23 cellular contexts compared by ENCODE assay signal in the genomic region with DNA sequence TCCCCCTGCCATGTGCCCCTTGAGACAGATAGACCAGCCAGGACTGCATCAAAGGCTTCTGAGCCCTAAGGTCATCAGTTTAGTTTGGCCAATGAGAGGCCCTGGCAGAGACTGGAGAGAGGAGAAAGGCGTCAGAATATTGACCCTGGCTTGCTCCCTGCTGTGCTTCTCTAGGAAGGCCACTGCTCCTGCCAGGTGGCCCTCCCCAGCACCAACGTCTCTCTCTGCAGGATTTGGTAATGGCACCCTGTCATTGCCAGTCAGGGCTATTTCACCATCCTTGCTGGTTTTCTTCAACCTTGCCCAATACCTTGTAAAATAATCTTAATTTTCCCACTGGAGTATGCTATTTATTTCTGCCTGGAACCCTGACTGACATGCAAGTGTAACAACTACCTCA. TPM values are rescaled to one million over a fixed set of nuclear protein-coding genes. Genes with fewer than 3 reads are reported as not detected.
DNase-seq lines count a peak whose midpoint lies in the region; ATAC-seq and TF ChIP-seq lines count a peak whose summit lies in the region.
"Had no signal": no experiment of that assay in that cellular context is flagged by ENCODE, and none has a peak within 500 bp of the region (broad histone marks: within the 10 kb centered on the region; RNA-seq: fewer than 3 reads in every experiment).

No MANE protein-coding gene starts in this region.

- H2AFZ ChIP-seq in mammary epithelial cell (ENCODE audit: low read depth, low read length): no peak overlapping the region

- H3K36me3 ChIP-seq in mammary epithelial cell (ENCODE audit: insufficient read depth, low read length) (no peaks in the 10 kb centered on the region), WERI-Rb-1 (no peaks in the 10 kb centered on the region)

- H3K9ac ChIP-seq in mammary epithelial cell (ENCODE audit: insufficient read depth, low read length): no peak overlapping the region

- dilution Hi-C loops in mammary epithelial cell (cut with HindIII; ENCODE audit: low sequenced_read_pairs): no loop called here

- no peaks in the 10 kb centered on the region for H3K9me3 Mint-ChIP-seq in MCF 10A (ENCODE audit: unreplicated experiment)
- H3K9me3 Mint-ChIP-seq: activated CD4-positive, alpha-beta memory T cell treated with anti-CD3 and anti-CD28 coated beads for 36 hours; activated T-cell treated with anti-CD3 and anti-CD28 coated beads, Interleukin-2, amount 50 U/mL, for 4 hours; CD14-positive monocyte; central memory CD8-positive, alpha-beta T cell; memory B cell; naive thymus-derived CD8-positive, alpha-beta T cell; stimulated activated effector memory CD8-positive, alpha-beta T cell treated with anti-CD3 and anti-CD28 coated beads, Interleukin-12 subunit alpha, Interleukin-12 subunit beta, amount 100 ng/mL, for 72 hours had no signal

- peaks cover 11% of the 10 kb centered on the region for H3K27me3 Mint-ChIP-seq in MCF 10A (ENCODE audit: insufficient read depth, unreplicated experiment)

- H3K79me2 ChIP-seq in mammary epithelial cell (ENCODE audit: insufficient read depth, low read length): no peaks in the 10 kb centered on the region

- CTCF ChIA-PET in MCF 10A (lab: Yijun Ruan, JAX): no interaction called here
- CTCF ChIA-PET in mammary epithelial cell (lab: Charles Lee; ENCODE audit: low non-redundant PET): no interaction called here

- no peak overlapping the region for H3K4me2 ChIP-seq in mammary epithelial cell (ENCODE audit: insufficient read depth, low read depth, low read length)

- TF ChIP-seq CTCF in MCF 10A (IDR thresholded peaks at IDR 0.05; ENCODE audit: unreplicated experiment) (no peak), mammary epithelial cell (conservative IDR thresholded peaks at IDR 0.05 in 1 of 2, IDR thresholded peaks at IDR 0.05 in 1 of 2; ENCODE audit: extremely low read depth in 1 of 2, insufficient read depth in 1 of 2, low read depth in 1 of 2, low read length in 2 of 2) (no peak), WERI-Rb-1 (IDR thresholded peaks at IDR 0.05; ENCODE audit: low read depth, low read length) (no peak)

- H3K4me3 Mint-ChIP-seq in MCF 10A (ENCODE audit: unreplicated experiment): no peak overlapping the region
- H3K4me3 Mint-ChIP-seq: activated CD4-positive, alpha-beta memory T cell treated with anti-CD3 and anti-CD28 coated beads for 36 hours; activated T-cell treated with anti-CD3 and anti-CD28 coated beads, Interleukin-2, amount 50 U/mL, for 4 hours; CD14-positive monocyte; central memory CD8-positive, alpha-beta T cell; memory B cell; naive thymus-derived CD8-positive, alpha-beta T cell; stimulated activated effector memory CD8-positive, alpha-beta T cell treated with anti-CD3 and anti-CD28 coated beads, Interleukin-12 subunit alpha, Interleukin-12 subunit beta, amount 100 ng/mL, for 72 hours; T-helper 17 cell had no signal

- POLR2A ChIA-PET in MCF 10A (lab: Yijun Ruan, JAX): interaction anchor here (1.6 kb wide), 1 partner anchor 13 kb away, joined by 7 read pairs; no protein-coding TSS in a partner anchor

- H3K4me1 Mint-ChIP-seq in MCF 10A (ENCODE audit: insufficient read depth, unreplicated experiment): peaks cover 13% of the 10 kb centered on the region
- H3K4me1 Mint-ChIP-seq: central memory CD8-positive, alpha-beta T cell; naive thymus-derived CD8-positive, alpha-beta T cell; stimulated activated effector memory CD8-positive, alpha-beta T cell treated with anti-CD3 and anti-CD28 coated beads, Interleukin-12 subunit alpha, Interleukin-12 subunit beta, amount 100 ng/mL, for 72 hours; T-helper 17 cell had no signal

- no peaks in the 10 kb centered on the region for H4K20me1 ChIP-seq in mammary epithelial cell (ENCODE audit: insufficient read depth, low read length)

- peaks cover 9% of the 10 kb centered on the region for H3K4me1 ChIP-seq in mammary epithelial cell (ENCODE audit: insufficient read depth, low read length)

- no peaks in the 10 kb centered on the region for H3K9me3 ChIP-seq in mammary epithelial cell (replicated peaks; ENCODE audit: insufficient read depth, low read length)
- H3K9me3 ChIP-seq in WERI-Rb-1 (ENCODE audit: severe bottlenecking): no peaks in the 10 kb centered on the region

- H3K27me3 ChIP-seq in mammary epithelial cell (ENCODE audit: insufficient read depth, low read length) (peaks cover 5% of the 10 kb centered on the region), WERI-Rb-1 (ENCODE audit: insufficient read depth, low read depth, severe bottlenecking) (no peaks in the 10 kb centered on the region)

- H3K27ac ChIP-seq in mammary epithelial cell (ENCODE audit: insufficient read depth, low read depth, low read length): no peak overlapping the region
- H3K27ac ChIP-seq in WERI-Rb-1: no peak overlapping the region; the same call in 1 of the 2 replicates
- H3K27ac ChIP-seq: VCaP had no signal

- no peak overlapping the region for H3K4me3 ChIP-seq in mammary epithelial cell (replicated peaks in 1 of 3; ENCODE audit: insufficient read depth in 1 of 3, low read depth in 2 of 3, low read length in 3 of 3)
- H3K4me3 ChIP-seq in WERI-Rb-1 (ENCODE audit: low read depth, low read length): no peak overlapping the region

- no peak overlapping the region for H3K27ac Mint-ChIP-seq in MCF 10A (ENCODE audit: low read depth, unreplicated experiment)
- H3K27ac Mint-ChIP-seq: activated CD4-positive, alpha-beta memory T cell treated with anti-CD3 and anti-CD28 coated beads for 36 hours; CD14-positive monocyte; memory B cell; naive thymus-derived CD8-positive, alpha-beta T cell; stimulated activated effector memory CD8-positive, alpha-beta T cell treated with anti-CD3 and anti-CD28 coated beads, Interleukin-12 subunit alpha, Interleukin-12 subunit beta, amount 100 ng/mL, for 72 hours; T-helper 17 cell had no signal

- peak; percentile 95 for ATAC-seq in left lobe of liver
- ATAC-seq in HG03039 (IDR thresholded peaks at IDR 0.05; ENCODE audit: unreplicated experiment): no peak
- no peak for ATAC-seq in GM18858 (IDR thresholded peaks at IDR 0.05; ENCODE audit: unreplicated experiment)
- ATAC-seq in HG02973 (IDR thresholded peaks at IDR 0.05; ENCODE audit: unreplicated experiment): no peak
- ATAC-seq: activated T-cell treated with anti-CD3 and anti-CD28 coated beads, Interleukin-2, amount 50 U/mL, for 4 hours; naive thymus-derived CD8-positive, alpha-beta T cell; stimulated activated effector memory CD8-positive, alpha-beta T cell treated with anti-CD3 and anti-CD28 coated beads, Interleukin-12 subunit alpha, Interleukin-12 subunit beta, amount 100 ng/mL, for 72 hours; T-helper 17 cell had no signal

- BruUV-seq in MCF 10A (replicated peaks; lab: Mats Ljungman, UMichigan) (no TSS peak), mammary epithelial cell (replicated peaks; lab: Mats Ljungman, UMichigan) (no TSS peak)

- DNase-seq in MCF 10A (ENCODE audit: unreplicated experiment) (peak; percentile 72), mammary epithelial cell (no peak), NCI-H69 (lab: John Stamatoyannopoulos, UW) (peak; percentile 44), left lobe of liver (ENCODE audit: low spot score) (peak; percentile 91), WERI-Rb-1 (no peak)
- DNase-seq: ACHN; activated CD4-positive, alpha-beta memory T cell treated with anti-CD3 and anti-CD28 coated beads for 36 hours; activated naive CD4-positive, alpha-beta T cell treated with Interleukin-2 at 50 U/mL for 16 hours; activated T-cell treated with anti-CD3 and anti-CD28 coated beads, Interleukin-2, amount 50 U/mL, for 4 hours; kidney glomerular epithelial cell; naive thymus-derived CD8-positive, alpha-beta T cell; NCI-H187; NCI-H226; NK-92 treated with Interleukin-12 subunit alpha and Interleukin-12 subunit beta, amount 100 ng/mL, for 24 hours; T-helper 17 cell had no signal

- in situ Hi-C loops in mammary epithelial cell (cut with MboI; ENCODE audit: low sequenced_read_pairs in 2 of 2): no loop called here

- intact Hi-C loops in MCF 10A (cut with micrococcal nuclease) (no loop called here), mammary epithelial cell (cut with micrococcal nuclease) (no loop called here)

- no peaks in the 10 kb centered on the region for H3K36me3 Mint-ChIP-seq in MCF 10A (ENCODE audit: insufficient read depth, unreplicated experiment)
- H3K36me3 Mint-ChIP-seq: activated CD4-positive, alpha-beta memory T cell treated with anti-CD3 and anti-CD28 coated beads for 36 hours; CD14-positive monocyte; memory B cell; naive thymus-derived CD8-positive, alpha-beta T cell; stimulated activated effector memory CD8-positive, alpha-beta T cell treated with anti-CD3 and anti-CD28 coated beads, Interleukin-12 subunit alpha, Interleukin-12 subunit beta, amount 100 ng/mL, for 72 hours had no signal

- 63% methylated on average over 2 of the region's 2 CpGs for WGBS in mammary epithelial cell (ENCODE audit: low coverage, missing lambda C conversion rate)

RNA-seq across cellular contexts. Expression of a gene that starts 38.8 kb away (rescaled TPM):
- total RNA-seq in MCF 10A (2022) (17.8 and 23.2 TPM in 2 replicates), mammary epithelial cell (10 to 100 TPM; 14.0 to 19.3 TPM), left lobe of liver (11.6 TPM)
- 5.6 TPM for polyA plus RNA-seq in mammary epithelial cell
- polyA minus RNA-seq in mammary epithelial cell: 9.1 TPM

Comparison
In these comparisons a context has a peak if more than half of its experiments do, and no peak if none do; other contexts are left out.
1. DNase-seq: peak in MCF 10A (single experiment), NCI-H69 (single experiment) and left lobe of liver (single experiment); none in mammary epithelial cell (single experiment) and WERI-Rb-1 (single experiment).